In the genomic region with DNA sequence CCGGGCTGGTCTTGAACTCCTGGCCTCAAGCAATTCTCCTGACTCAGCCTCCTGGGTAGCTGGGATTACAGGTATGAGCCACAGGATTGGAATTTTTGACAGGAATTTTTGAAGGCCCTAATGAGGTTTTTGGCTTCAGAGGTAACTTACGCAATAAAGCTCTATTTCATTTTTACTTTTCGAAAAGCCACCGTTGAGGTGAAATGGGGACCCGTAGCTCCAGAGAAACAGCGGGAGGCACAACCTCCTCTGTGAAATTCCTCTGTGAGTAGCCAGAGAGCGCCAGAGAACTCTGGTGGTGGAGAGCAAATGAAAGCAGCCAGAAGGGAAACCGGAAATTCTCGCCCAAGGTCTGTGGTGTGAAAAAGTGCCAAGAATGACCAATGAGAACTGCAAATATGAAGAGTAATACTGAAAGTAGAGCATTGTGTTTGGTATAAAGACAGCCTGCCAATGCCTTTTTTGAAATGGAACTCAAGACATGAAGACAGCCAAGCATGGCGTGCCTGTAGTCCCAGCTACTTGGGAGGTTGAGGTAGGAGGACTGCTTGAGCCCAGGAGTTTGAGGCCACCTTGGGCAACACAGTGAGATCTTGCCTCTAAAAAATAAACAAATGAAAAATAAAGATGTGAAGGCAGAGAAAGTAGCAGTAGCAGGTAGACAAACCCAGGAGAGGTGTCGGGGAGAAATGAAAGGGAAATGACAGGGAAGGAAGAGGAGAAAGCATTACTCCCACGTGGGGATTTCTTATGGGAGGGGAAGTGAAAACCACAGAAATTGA, we compare ENCODE assay signal across 8 cellular contexts. TPM values are rescaled to one million over a fixed set of nuclear protein-coding genes. Genes with fewer than 3 reads are reported as not detected.
DNase-seq lines count a peak whose midpoint lies in the region; ATAC-seq, FAIRE-seq and TF ChIP-seq lines count a peak whose summit lies in the region.

No MANE protein-coding gene starts in this region.

- TF ChIP-seq CTCF in GM12864 (IDR thresholded peaks at IDR 0.05; ENCODE audit: low read depth, low read length, missing control alignments) (peak; percentile 87), KMS-11 (conservative IDR thresholded peaks at IDR 0.05; ENCODE audit: low read depth, low read length) (peak; percentile 89), breast epithelium (IDR thresholded peaks at IDR 0.05) (peak; percentile 34 to 89 (median 62)), HepG2 (CRISPR knock-in tag; IDR thresholded peaks at IDR 0.05) (peak; percentile 83)

- H3K79me2 ChIP-seq in KMS-11 (ENCODE audit: insufficient read depth, low read depth) (no peaks in the 10 kb centered on the region), HepG2 (ENCODE audit: insufficient read depth, low read length) (no peaks in the 10 kb centered on the region)

- intact Hi-C loops in breast epithelium (cut with DNase I; ENCODE audit: low total_unique reads) (no loop called here), HepG2 (cut with micrococcal nuclease; ENCODE audit: unreplicated experiment) (loop anchor here (1.0 to 10.0 kb wide), 3 partner anchors 89 to 212 kb away; partner anchors contain the start of gene MND1)

- H3K9ac ChIP-seq in KMS-11 = peak overlapping the region; percentile 22
- H3K9ac ChIP-seq in HepG2 (ENCODE audit: insufficient read depth, low read depth, low read length) = no peak overlapping the region

- in situ Hi-C loops in HepG2 (cut with HindIII; ENCODE audit: extremely low pct_ligation_motif_present, low pct_unique_long_range_greater_than_20kb) = no loop called here

- TF ChIP-seq POLR2A in breast epithelium (IDR thresholded peaks at IDR 0.05) = no peak
- no peak for TF ChIP-seq POLR2A in HepG2 (IDR thresholded peaks at IDR 0.05; ENCODE audit: insufficient read depth in 1 of 2, low read depth in 2 of 2, low read length in 2 of 2)

- H3K9me3 ChIP-seq in breast epithelium = no peaks in the 10 kb centered on the region
- no peaks in the 10 kb centered on the region for H3K9me3 ChIP-seq in HepG2 (ENCODE audit: low read length)

- FAIRE-seq in HepG2 (lab: Jason Lieb, UNC) = peak; percentile 70

- H3K36me3 ChIP-seq in KMS-11 (ENCODE audit: insufficient read depth) = no peaks in the 10 kb centered on the region
- no peaks in the 10 kb centered on the region for H3K36me3 ChIP-seq in breast epithelium
- H3K36me3 ChIP-seq in HepG2 (replicated peaks in 1 of 2; ENCODE audit: control insufficient read depth in 1 of 2, insufficient read depth in 2 of 2, low read length in 2 of 2) = no peaks in the 10 kb centered on the region

- DNase-seq in GM12864 (ENCODE audit: low read depth) (peak; percentile 95), UCSD-AML1 (lab: John Stamatoyannopoulos, UW; ENCODE audit: unreplicated experiment) (peak; percentile 65), breast epithelium (ENCODE audit: low spot score in 2 of 2) (peak; percentile 60 to 86), HepG2 (ENCODE audit: low spot score) (peak; percentile 79), hepatic stellate cell (ENCODE audit: low spot score) (no peak)
- DNase-seq in stimulated activated CD8-positive, alpha-beta memory T cell treated with anti-CD3 and anti-CD28 coated beads, Interleukin-4, amount 100 ng/mL, for 24 hours (ENCODE audit: low read depth) = peak; percentile 53

- WGBS in HepG2 (ENCODE audit: low lambda C conversion rate) = 22% methylated on average over 12 of the region's 12 CpGs

- peaks cover 24% of the 10 kb centered on the region for H3K4me1 ChIP-seq in KMS-11 (ENCODE audit: low read depth, poor library complexity, severe bottlenecking)
- H3K4me1 ChIP-seq in breast epithelium = no peaks in the 10 kb centered on the region
- peaks cover 15% of the 10 kb centered on the region for H3K4me1 ChIP-seq in HepG2 (ENCODE audit: insufficient read depth, low read length)

- no TSS peak for BruUV-seq in HepG2 (replicated peaks; lab: Mats Ljungman, UMichigan)

- POLR2A ChIA-PET in HepG2 (lab: Yijun Ruan, JAX) = interaction anchor here (1.0 kb wide), 2 partner anchors 33 to 132 kb away, joined by 3 to 6 read pairs; partner anchors contain the start of gene TMEM131L

- CTCF ChIA-PET in HepG2 (lab: Yijun Ruan, JAX; ENCODE audit: low intra/inter-chr PET ratio, low total read pairs) = interaction anchor here (2.3 to 2.5 kb wide), 2 partner anchors 141 to 143 kb away, joined by 15 to 21 read pairs; no protein-coding TSS in a partner anchor

- H4K20me1 ChIP-seq in KMS-11 (ENCODE audit: insufficient read depth) (no peaks in the 10 kb centered on the region), HepG2 (ENCODE audit: insufficient read depth, low read length) (no peaks in the 10 kb centered on the region)

- ATAC-seq in GM21825 (IDR thresholded peaks at IDR 0.05; ENCODE audit: unreplicated experiment) (peak; percentile 92), HepG2 (peak; percentile 95)

- H3K4me2 ChIP-seq in KMS-11 (peak overlapping the region; percentile 73), HepG2 (ENCODE audit: low read depth, low read length) (peak overlapping the region; percentile 49)

- H2AFZ ChIP-seq in KMS-11 (ENCODE audit: low read depth) = peak overlapping the region; percentile 47
- peak overlapping the region; percentile 86 for H2AFZ ChIP-seq in HepG2 (ENCODE audit: low read length)

- H3K4me3 ChIP-seq in GM12864 (ENCODE audit: low read depth, low read length) (peak overlapping the region; percentile 40), KMS-11 (IDR thresholded peaks at IDR 0.05; ENCODE audit: insufficient read depth, low read depth, low read length) (peak overlapping the region; percentile 49), breast epithelium (peak overlapping the region in 2 of 3 donors; percentile 3 to 21), HepG2 (replicated peaks in 1 of 3; ENCODE audit: insufficient read depth in 1 of 3, low read depth in 2 of 3, low read length in 3 of 3) (no peak overlapping the region)

- TF ChIP-seq EP300 in HepG2 (IDR thresholded peaks at IDR 0.05; ENCODE audit: low read depth in 2 of 2, low read length in 2 of 2) = no peak
- TF ChIP-seq EP300 in HepG2 (CRISPR knock-in tag; IDR thresholded peaks at IDR 0.05; ENCODE audit: borderline replicate concordance) = no peak

- peak; percentile 86 for TF ChIP-seq RAD21 in HepG2 (CRISPR knock-in tag; IDR thresholded peaks at IDR 0.05)

- H3K27ac ChIP-seq in KMS-11 = peak overlapping the region; percentile 61
- H3K27ac ChIP-seq in breast epithelium = peak overlapping the region in 1 of 2 donors; percentile 70
- H3K27ac ChIP-seq in HepG2 (ENCODE audit: extremely low read length, insufficient read depth, low read length) = no peak overlapping the region

- H3K27me3 ChIP-seq in KMS-11 (ENCODE audit: insufficient read depth, low read depth) (no peaks in the 10 kb centered on the region; the same call in 1 of the 2 replicates), breast epithelium (no peaks in the 10 kb centered on the region), HepG2 (ENCODE audit: control insufficient read depth in 1 of 2, insufficient read depth in 2 of 2, low read length in 2 of 2) (no peaks in the 10 kb centered on the region)

TF ChIP-seq in HepG2, 621 proteins besides CTCF, POLR2A, EP300 and RAD21 (continues in another document):
- TF ChIP-seq POGZ (CRISPR knock-in tag; IDR thresholded peaks at IDR 0.05) (peak; percentile 53; the same call in 1 of the 2 replicates), ZNF556 (CRISPR knock-in tag; IDR thresholded peaks at IDR 0.05; ENCODE audit: borderline replicate concordance) (peak; percentile 24; the same call in 1 of the 2 replicates)
- TF ChIP-seq, protein P1, sequence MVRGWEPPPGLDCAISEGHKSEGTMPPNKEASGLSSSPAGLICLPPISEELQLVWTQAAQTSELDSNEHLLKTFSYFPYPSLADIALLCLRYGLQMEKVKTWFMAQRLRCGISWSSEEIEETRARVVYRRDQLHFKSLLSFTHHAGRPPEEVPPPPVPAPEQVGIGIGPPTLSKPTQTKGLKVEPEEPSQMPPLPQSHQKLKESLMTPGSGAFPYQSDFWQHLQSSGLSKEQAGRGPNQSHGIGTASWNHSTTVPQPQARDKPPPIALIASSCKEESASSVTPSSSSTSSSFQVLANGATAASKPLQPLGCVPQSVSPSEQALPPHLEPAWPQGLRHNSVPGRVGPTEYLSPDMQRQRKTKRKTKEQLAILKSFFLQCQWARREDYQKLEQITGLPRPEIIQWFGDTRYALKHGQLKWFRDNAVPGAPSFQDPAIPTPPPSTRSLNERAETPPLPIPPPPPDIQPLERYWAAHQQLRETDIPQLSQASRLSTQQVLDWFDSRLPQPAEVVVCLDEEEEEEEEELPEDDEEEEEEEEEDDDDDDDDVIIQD (CRISPR knock-in tag; IDR thresholded peaks at IDR 0.05; ENCODE audit: low read depth) = peak; percentile 65; the same call in 1 of the 2 replicates

RNA-seq across cellular contexts. Expression of gene TMEM131L, which starts 33.0 kb away (rescaled TPM):
- total RNA-seq in breast epithelium (10 to 100 TPM; 18.7 to 22.0 (median 19.5) TPM), HepG2 (2016; rRNA removed; fragmentation: Illumina TruSeq; extraction: Trizol) (2.4 and 4.5 TPM in 2 replicates)
- 1.2 and 1.4 TPM in 2 replicates for total RNA-seq in HepG2 (2016; cell fraction: cytosol; rRNA removed; fragmentation: Illumina TruSeq; extraction: Trizol; ENCODE audit: low read depth)
- 2.7 and 4.5 TPM in 2 replicates for total RNA-seq in HepG2 (2016; cell fraction: insoluble cytoplasmic fraction; rRNA removed; fragmentation: Illumina TruSeq; extraction: Trizol)
- 1.1 and 2.7 TPM in 2 replicates for total RNA-seq in HepG2 (2016; cell fraction: membrane; rRNA removed; fragmentation: Illumina TruSeq; extraction: Trizol)
- 10.8 and 10.9 TPM in 2 replicates for total RNA-seq in HepG2 (2016; cell fraction: nucleus; rRNA removed; fragmentation: Illumina TruSeq; extraction: Trizol)
- polyA plus RNA-seq in HepG2 (2011; rRNA removed) = 2.2 and 2.8 TPM in 2 replicates
- polyA plus RNA-seq in HepG2 (2011; cell fraction: cytosol; rRNA removed) = 1.3 and 2.2 TPM in 2 replicates
- polyA plus RNA-seq in HepG2 (2011; cell fraction: nucleus; rRNA removed) = 4.1 and 4.5 TPM in 2 replicates
- polyA plus RNA-seq in HepG2 (2012) = 2.3 and 5.2 TPM in 2 replicates
- polyA plus RNA-seq in HepG2 (2016; cell fraction: cytosol; fragmentation: Illumina TruSeq; extraction: Trizol; ENCODE audit: low read depth) = 0.16 and 0.25 TPM in 2 replicates
- polyA plus RNA-seq in HepG2 (2016; cell fraction: insoluble cytoplasmic fraction; fragmentation: Illumina TruSeq; extraction: Trizol; ENCODE audit: low read depth) = 1.7 and 2.1 TPM in 2 replicates
- 0.18 and 0.30 TPM in 2 replicates for polyA plus RNA-seq in HepG2 (2016; cell fraction: membrane; fragmentation: Illumina TruSeq; extraction: Trizol; ENCODE audit: low read depth)
- 6.6 and 8.4 TPM in 2 replicates for polyA plus RNA-seq in HepG2 (2016; cell fraction: nucleus; fragmentation: Illumina TruSeq; extraction: Trizol; ENCODE audit: insufficient read depth, low read depth)
- polyA minus RNA-seq in HepG2 (2011; rRNA and poly(A)+ RNA removed; ENCODE audit: low replicate concordance) = 5.2 and 8.7 TPM in 2 replicates
- 3.6 and 7.2 TPM in 2 replicates for polyA minus RNA-seq in HepG2 (2011; cell fraction: cytosol; rRNA and poly(A)+ RNA removed)
- polyA minus RNA-seq in HepG2 (2011; cell fraction: nucleus; rRNA and poly(A)+ RNA removed) = 10.8 and 14.8 TPM in 2 replicates

Comparison
In these comparisons a context has a peak if more than half of its experiments do, and no peak if none do; other contexts are left out.
1. H3K4me3 ChIP-seq: peak in GM12864 (single experiment), KMS-11 (single experiment) and breast epithelium (2 of 3); none in HepG2 (0 of 3).
2. Peak in every context shown above with its lines, with median percentiles within 50 percentile points of each other: CTCF ChIP-seq.